In genomic region chr9:72041775-72042194, GRCh38 we compare ENCODE assay signal across 8 cellular contexts. TPM values are rescaled to one million over a fixed set of nuclear protein-coding genes. Genes with fewer than 3 reads are reported as not detected.
DNase-seq lines count a peak whose midpoint lies in the region; ATAC-seq and TF ChIP-seq lines count a peak whose summit lies in the region.

No MANE protein-coding gene starts in this region.

- H3K27me3 ChIP-seq in gastrocnemius medialis, result no peaks in the 10 kb centered on the region
- peaks cover 10% of the 10 kb centered on the region; the same call in 1 of the 2 replicates for H3K27me3 ChIP-seq in SK-N-SH (ENCODE audit: insufficient read depth)

- TF ChIP-seq CTCF in fibroblast of the aortic adventitia (IDR thresholded peaks at IDR 0.05; ENCODE audit: insufficient read depth, low read length) (no peak), gastrocnemius medialis (IDR thresholded peaks at IDR 0.05 in 4 of 5, conservative IDR thresholded peaks at IDR 0.05 in 1 of 5) (no peak), SK-N-SH (IDR thresholded peaks at IDR 0.05) (no peak)

- TF ChIP-seq RAD21 in SK-N-SH (IDR thresholded peaks at IDR 0.05; ENCODE audit: low read length), result no peak

- no peaks in the 10 kb centered on the region for H4K20me1 ChIP-seq in SK-N-SH (ENCODE audit: insufficient read depth)

- H3K9me3 ChIP-seq in gastrocnemius medialis (no peaks in the 10 kb centered on the region), SK-N-SH (no peaks in the 10 kb centered on the region)

- H3K4me2 ChIP-seq in SK-N-SH, result no peak overlapping the region

- H2AFZ ChIP-seq in SK-N-SH (ENCODE audit: low read depth), result no peak overlapping the region

- POLR2A ChIA-PET in SK-N-SH (lab: Yijun Ruan, JAX), result no interaction called here

- intact Hi-C loops in gastrocnemius medialis (cut with DNase I; ENCODE audit: low total_unique reads), result no loop called here

- H3K27ac ChIP-seq in gastrocnemius medialis (no peak overlapping the region), SK-N-SH (ENCODE audit: low read depth in 2 of 2, low read length in 1 of 2) (no peak overlapping the region)

- H3K79me2 ChIP-seq in SK-N-SH (ENCODE audit: insufficient read depth), result no peaks in the 10 kb centered on the region

- H3K4me1 ChIP-seq in gastrocnemius medialis, result no peaks in the 10 kb centered on the region
- H3K4me1 ChIP-seq in SK-N-SH (ENCODE audit: control insufficient read depth in 1 of 2, insufficient read depth in 2 of 2, low read depth in 1 of 2, low read length in 1 of 2), result no peaks in the 10 kb centered on the region; a peak in 1 of 4 replicates

- WGBS in SK-N-SH (ENCODE audit: low lambda C conversion rate), result 20% methylated on average over 7 of the region's 7 CpGs

- DNase-seq in NCI-H748 (lab: John Stamatoyannopoulos, UW; ENCODE audit: unreplicated experiment), result peak; percentile 70
- peak; percentile 70 for DNase-seq in fibroblast of the aortic adventitia (ENCODE audit: low read depth)
- peak; percentile 5 to 36 for DNase-seq in gastrocnemius medialis
- no peak for DNase-seq in medulla oblongata (ENCODE audit: extremely low spot score)
- no peak for DNase-seq in NCI-H1930 (lab: John Stamatoyannopoulos, UW)
- DNase-seq in activated effector memory CD4-positive, alpha-beta T cell treated with anti-CD3 and anti-CD28 coated beads, Interleukin-2, amount 50 U/mL, for 16 hours, result no peak
- no peak for DNase-seq in SK-N-SH

- H3K9me2 ChIP-seq in SK-N-SH, result no peaks in the 10 kb centered on the region

- in situ Hi-C loops in gastrocnemius medialis (cut with MboI; ENCODE audit: low sequenced_read_pairs in 4 of 4), result loop anchor here (5.0 to 25.0 kb wide), 5 partner anchors 231 to 783 kb away; no protein-coding TSS in a partner anchor

- no peak overlapping the region for H3K4me3 ChIP-seq in fibroblast of the aortic adventitia (ENCODE audit: low read depth, low read length)
- H3K4me3 ChIP-seq in gastrocnemius medialis, result no peak overlapping the region
- no peak overlapping the region for H3K4me3 ChIP-seq in SK-N-SH (ENCODE audit: low read depth in 2 of 2, low read length in 1 of 2)

- CTCF ChIA-PET in SK-N-SH (lab: Yijun Ruan, JAX), result interaction anchor here (5.7 kb wide), 1 partner anchor 232 kb away, joined by 159 read pairs; no protein-coding TSS in a partner anchor

- H3K36me3 ChIP-seq in gastrocnemius medialis (no peaks in the 10 kb centered on the region), SK-N-SH (replicated peaks in 1 of 2; ENCODE audit: control insufficient read depth in 1 of 2, insufficient read depth in 2 of 2, low read length in 1 of 2) (no peaks in the 10 kb centered on the region)

- no peak for TF ChIP-seq POLR2A in gastrocnemius medialis (IDR thresholded peaks at IDR 0.05)

- no peaks in the 10 kb centered on the region for H3F3A ChIP-seq in SK-N-SH (replicated peaks; ENCODE audit: insufficient read depth)

- ATAC-seq in GM19043 (IDR thresholded peaks at IDR 0.05; ENCODE audit: low read depth, unreplicated experiment) (peak; percentile 33), gastrocnemius medialis (no peak)

- no peak for TF ChIP-seq EP300 in SK-N-SH (IDR thresholded peaks at IDR 0.05; ENCODE audit: borderline replicate concordance in 1 of 2, low read depth in 1 of 2, low read length in 1 of 2)

- H3K9ac ChIP-seq in SK-N-SH, result no peak overlapping the region

TF ChIP-seq in SK-N-SH, 30 proteins besides CTCF, POLR2A, EP300 and RAD21:
- TF ChIP-seq ZBTB33 (IDR thresholded peaks at IDR 0.05; ENCODE audit: borderline replicate concordance, low read depth), result no peak
- TF ChIP-seq MEF2A (IDR thresholded peaks at IDR 0.05; ENCODE audit: borderline replicate concordance, low read depth), result no peak
- no peak for TF ChIP-seq NRF1 (IDR thresholded peaks at IDR 0.05; ENCODE audit: low read depth, low read length)
- TF ChIP-seq EZH2phosphoT487 (IDR thresholded peaks at IDR 0.05; ENCODE audit: borderline replicate concordance, low read depth), result no peak
- TF ChIP-seq MAX (IDR thresholded peaks at IDR 0.05; ENCODE audit: low read depth), result no peak
- TF ChIP-seq MXI1 (IDR thresholded peaks at IDR 0.05; ENCODE audit: low read depth, low read length), result no peak
- no peak for TF ChIP-seq USF2 (IDR thresholded peaks at IDR 0.05; ENCODE audit: borderline replicate concordance, low read depth, low read length)
- no peak for TF ChIP-seq SIN3A (IDR thresholded peaks at IDR 0.05; ENCODE audit: borderline replicate concordance, low read depth, low read length)
- TF ChIP-seq TAF1 (IDR thresholded peaks at IDR 0.05; ENCODE audit: borderline replicate concordance, low read depth, low read length), result no peak
- TF ChIP-seq CHD2 (IDR thresholded peaks at IDR 0.05; ENCODE audit: low read length, partially characterized antibody), result no peak
- TF ChIP-seq TCF12 (IDR thresholded peaks at IDR 0.05), result no peak
- no peak for TF ChIP-seq GATA2 (CRISPR knock-in tag; IDR thresholded peaks at IDR 0.05)
- no peak for TF ChIP-seq POLR2AphosphoS5 (IDR thresholded peaks at IDR 0.05; ENCODE audit: low read depth, low read length)
- no peak for TF ChIP-seq USF1 (IDR thresholded peaks at IDR 0.05; ENCODE audit: borderline replicate concordance, low read depth)
- no peak for TF ChIP-seq PBX3 (IDR thresholded peaks at IDR 0.05)
- no peak for TF ChIP-seq GABPA (IDR thresholded peaks at IDR 0.05; ENCODE audit: low read depth)
- TF ChIP-seq RXRA (IDR thresholded peaks at IDR 0.05; ENCODE audit: borderline replicate concordance, low read depth), result no peak
- no peak for TF ChIP-seq IRF3 (IDR thresholded peaks at IDR 0.05; ENCODE audit: low read depth, low read length)
- no peak for TF ChIP-seq RFX5 (IDR thresholded peaks at IDR 0.05; ENCODE audit: low read length)

RNA-seq across cellular contexts. Expression of gene C9orf57, which starts 18.6 kb away (rescaled TPM):
- total RNA-seq in fibroblast of the aortic adventitia (ENCODE audit: low replicate concordance) (not detected in 2 replicates), gastrocnemius medialis (not detected)
- not detected in 2 replicates for polyA plus RNA-seq in SK-N-SH (2012; rRNA removed)
- not detected in 2 replicates for polyA plus RNA-seq in SK-N-SH (2012; cell fraction: cytosol; rRNA removed)
- not detected in 2 replicates for polyA plus RNA-seq in SK-N-SH (2012; cell fraction: nucleus; rRNA removed)

Comparison
In these comparisons a context has a peak if more than half of its experiments do, and no peak if none do; other contexts are left out.
1. DNase-seq: peak in NCI-H748 (single experiment), fibroblast of the aortic adventitia (single experiment) and gastrocnemius medialis (2 of 2); none in medulla oblongata (single experiment), NCI-H1930 (0 of 2), activated effector memory CD4-positive, alpha-beta T cell treated with anti-CD3 and anti-CD28 coated beads, Interleukin-2, amount 50 U/mL, for 16 hours (single experiment) and SK-N-SH (single experiment).